In genomic region chr3:175356899-175357324, GRCh38 we compare ENCODE assay signal across 20 cellular contexts.
DNase-seq lines count a peak whose midpoint lies in the region; TF ChIP-seq lines count a peak whose summit lies in the region.
"Had no signal": no experiment of that assay in that cellular context is flagged by ENCODE, and none has a peak within 500 bp of the region (broad histone marks: within the 10 kb centered on the region; RNA-seq: fewer than 3 reads in every experiment).

No MANE protein-coding gene starts in this region.

- H3K4me3 ChIP-seq in fibroblast of pulmonary artery (replicated peaks; ENCODE audit: low read depth, low read length) (no peak overlapping the region), tibial artery (no peak overlapping the region)
- H3K4me3 ChIP-seq: dorsolateral prefrontal cortex, tibial nerve had no signal

- peaks cover 0 to 6% (median 0%) of the 10 kb centered on the region in 4 donors for H3K4me1 ChIP-seq in tibial artery
- H3K4me1 ChIP-seq: Caco-2 had no signal

- H3K9me3 ChIP-seq in tibial artery, result peaks cover 0 to under 1% (median 0%) of the 10 kb centered on the region in 3 donors
- H3K9me3 ChIP-seq: Caco-2, tibial nerve had no signal

- H3K27me3 ChIP-seq in tibial artery, result no peaks in the 10 kb centered on the region
- H3K27me3 ChIP-seq: dorsolateral prefrontal cortex, tibial nerve had no signal

- H3K36me3 ChIP-seq in tibial artery, result no peaks in the 10 kb centered on the region
- H3K36me3 ChIP-seq: tibial nerve had no signal

- H3K27ac ChIP-seq in tibial artery, result no peak overlapping the region
- H3K27ac ChIP-seq: dorsolateral prefrontal cortex, tibial nerve had no signal

- no peak for TF ChIP-seq CTCF in fibroblast of pulmonary artery (IDR thresholded peaks at IDR 0.05; ENCODE audit: low read length, missing control alignments)
- no peak for TF ChIP-seq CTCF in tibial artery (IDR thresholded peaks at IDR 0.05)

- intact Hi-C loops in tibial artery (cut with DNase I; ENCODE audit: low total_unique reads), result no loop called here

- DNase-seq in GM04503 (ENCODE audit: low read depth), result peak; percentile 14
- DNase-seq in amniotic epithelial cell (ENCODE audit: low read depth), result peak; percentile 5
- DNase-seq in fibroblast of pulmonary artery (ENCODE audit: low read depth), result peak; percentile 13
- DNase-seq in smooth muscle cell of the brain vasculature (ENCODE audit: low read depth, low spot score), result peak; percentile 40
- no peak for DNase-seq in tibial artery
- no peak for DNase-seq in activated CD8-positive, alpha-beta memory T cell treated with anti-CD3 and anti-CD28 coated beads for 24 hours
- no peak for DNase-seq in NCI-H345 (lab: John Stamatoyannopoulos, UW)
- DNase-seq: activated CD4-positive, alpha-beta T cell treated with anti-CD3 and anti-CD28 coated beads for 48 hours; activated CD8-positive, alpha-beta memory T cell treated with anti-CD3 and anti-CD28 coated beads, Interleukin-2, amount 50 U/mL, for 4 hours; activated effector memory CD4-positive, alpha-beta T cell treated with Interleukin-2 at 50 U/mL for 16 hours; activated naive CD8-positive, alpha-beta T cell treated with anti-CD3 and anti-CD28 coated beads, Interleukin-2, amount 50 U/mL, for 24 hours; Caco-2; dorsolateral prefrontal cortex; erythroblast; H9; head of caudate nucleus; NCI-H1694 treated with DMSO at 0.1 percent for 48 hours; NCI-H446; retina had no signal

Comparison
In these comparisons a context has a peak if more than half of its experiments do, and no peak if none do; other contexts are left out.
1. DNase-seq: peak in GM04503 (single experiment), amniotic epithelial cell (single experiment), fibroblast of pulmonary artery (single experiment) and smooth muscle cell of the brain vasculature (single experiment); none in tibial artery (0 of 2), activated CD8-positive, alpha-beta memory T cell treated with anti-CD3 and anti-CD28 coated beads for 24 hours (single experiment) and NCI-H345 (single experiment).